ENCODE assay signal across 15 cellular contexts in the genomic region with DNA sequence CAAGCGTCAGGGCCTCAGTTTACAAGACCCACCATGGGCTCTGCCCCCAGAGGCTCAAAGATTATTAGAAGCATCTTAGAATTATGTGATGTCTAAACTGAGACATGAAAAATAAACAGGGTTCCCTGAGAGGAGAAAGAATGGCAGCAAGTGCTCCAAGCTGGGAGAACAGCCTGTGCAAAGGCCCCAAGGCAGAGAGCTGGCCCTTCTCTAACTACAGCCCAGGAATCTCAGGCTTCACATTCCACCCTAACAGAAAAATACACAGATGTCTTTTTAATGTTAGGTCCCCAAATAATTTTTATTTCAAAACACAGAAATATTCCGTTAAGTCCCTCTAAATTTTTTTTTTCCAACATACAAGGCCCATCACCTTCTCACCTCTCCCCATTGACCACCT. TPM values are rescaled to one million over a fixed set of nuclear protein-coding genes. Genes with fewer than 3 reads are reported as not detected.
DNase-seq lines count a peak whose midpoint lies in the region; ATAC-seq and TF ChIP-seq lines count a peak whose summit lies in the region.
"Had no signal": no experiment of that assay in that cellular context is flagged by ENCODE, and none has a peak within 500 bp of the region (broad histone marks: within the 10 kb centered on the region; RNA-seq: fewer than 3 reads in every experiment).

No MANE protein-coding gene starts in this region.

- intact Hi-C loops in breast epithelium (cut with DNase I; ENCODE audit: low total_unique reads) = no loop called here

- no peak overlapping the region for H2AFZ ChIP-seq in osteoblast (ENCODE audit: low read length)
- H2AFZ ChIP-seq: parathyroid adenoma had no signal

- no peak overlapping the region for H3K4me2 ChIP-seq in osteoblast (ENCODE audit: insufficient read depth, low read length)

- peaks cover 19% of the 10 kb centered on the region for H3K79me2 ChIP-seq in osteoblast (ENCODE audit: insufficient read depth, low read length)

- TF ChIP-seq CTCF in breast epithelium (IDR thresholded peaks at IDR 0.05) (no peak), thoracic aorta (IDR thresholded peaks at IDR 0.05) (no peak), osteoblast (IDR thresholded peaks at IDR 0.05; ENCODE audit: extremely low read depth, low read depth, low read length) (no peak)

- H3K36me3 Mint-ChIP-seq in activated naive CD4-positive, alpha-beta T cell treated with anti-CD3 and anti-CD28 coated beads, Interleukin-2, amount 50 U/mL, for 24 hours = no peaks in the 10 kb centered on the region
- no peaks in the 10 kb centered on the region for H3K36me3 Mint-ChIP-seq in activated naive CD4-positive, alpha-beta T cell treated with anti-CD3 and anti-CD28 coated beads, Interleukin-2, amount 50 U/mL, for 72 hours

- no peaks in the 10 kb centered on the region for H3K9me3 Mint-ChIP-seq in activated naive CD4-positive, alpha-beta T cell treated with anti-CD3 and anti-CD28 coated beads, Interleukin-2, amount 50 U/mL, for 24 hours
- no peaks in the 10 kb centered on the region for H3K9me3 Mint-ChIP-seq in activated naive CD4-positive, alpha-beta T cell treated with anti-CD3 and anti-CD28 coated beads, Interleukin-2, amount 50 U/mL, for 72 hours

- TF ChIP-seq POLR2A in breast epithelium (IDR thresholded peaks at IDR 0.05) = no peak

- H3K4me3 Mint-ChIP-seq in activated naive CD4-positive, alpha-beta T cell treated with anti-CD3 and anti-CD28 coated beads, Interleukin-2, amount 50 U/mL, for 24 hours = no peak overlapping the region

- H3K4me1 ChIP-seq in breast epithelium = peaks cover 0 to 6% of the 10 kb centered on the region in 2 donors
- H3K4me1 ChIP-seq in muscle layer of colon (ENCODE audit: insufficient read depth, low read length) = peaks cover 51% of the 10 kb centered on the region
- peaks cover 14 to 23% of the 10 kb centered on the region in 2 donors for H3K4me1 ChIP-seq in thoracic aorta (ENCODE audit: control insufficient read depth in 1 of 2, low read depth in 2 of 2)
- H3K4me1 ChIP-seq in osteoblast (ENCODE audit: insufficient read depth, low read length) = peaks cover 8% of the 10 kb centered on the region

- H3K9me3 ChIP-seq in breast epithelium (no peaks in the 10 kb centered on the region), muscle layer of colon (ENCODE audit: low read length) (no peaks in the 10 kb centered on the region), thoracic aorta (no peaks in the 10 kb centered on the region), osteoblast (ENCODE audit: low read depth, low read length) (no peaks in the 10 kb centered on the region)

- DNase-seq in activated naive CD4-positive, alpha-beta T cell treated with anti-CD3 and anti-CD28 coated beads, Interleukin-2, amount 50 U/mL, for 72 hours (ENCODE audit: low spot score in 2 of 2) = no peak
- DNase-seq in breast epithelium (ENCODE audit: low spot score in 2 of 2) (no peak), thoracic aorta (ENCODE audit: low spot score) (no peak), dedifferentiated amniotic fluid mesenchymal stem cell (ENCODE audit: extremely low spot score) (no peak), osteoblast (ENCODE audit: insufficient read length, low spot score, missing footprints) (no peak), germinal center (ENCODE audit: low spot score) (no peak)
- DNase-seq: activated naive CD4-positive, alpha-beta T cell treated with anti-CD3 and anti-CD28 coated beads, Interleukin-2, amount 50 U/mL, for 16 hours; COR-L47; GF-D8; GOT3; NCI-H510A; OCI-M1 had no signal

- H4K20me1 ChIP-seq in osteoblast (ENCODE audit: insufficient read depth, low read length) = peaks cover 20% of the 10 kb centered on the region

- H3K9ac ChIP-seq in muscle layer of colon (ENCODE audit: low read length) = no peak overlapping the region
- H3K9ac ChIP-seq: parathyroid adenoma had no signal

- peak overlapping the region; percentile 2 for H3K27ac Mint-ChIP-seq in activated naive CD4-positive, alpha-beta T cell treated with anti-CD3 and anti-CD28 coated beads, Interleukin-2, amount 50 U/mL, for 24 hours
- no peak overlapping the region for H3K27ac Mint-ChIP-seq in activated naive CD4-positive, alpha-beta T cell treated with anti-CD3 and anti-CD28 coated beads, Interleukin-2, amount 50 U/mL, for 72 hours

- no peaks in the 10 kb centered on the region for H3K27me3 ChIP-seq in breast epithelium
- no peaks in the 10 kb centered on the region for H3K27me3 ChIP-seq in muscle layer of colon (ENCODE audit: control insufficient read depth in 1 of 2, insufficient read depth in 2 of 2, low read length in 2 of 2)
- H3K27me3 ChIP-seq in thoracic aorta (replicated peaks; ENCODE audit: insufficient read depth) = no peaks in the 10 kb centered on the region
- no peaks in the 10 kb centered on the region for H3K27me3 ChIP-seq in osteoblast (ENCODE audit: insufficient read depth, low read length)

- H3K27ac ChIP-seq in breast epithelium = peak overlapping the region; percentile 57 to 72
- peak overlapping the region; percentile 67 for H3K27ac ChIP-seq in muscle layer of colon (ENCODE audit: low read depth, low read length)
- peak overlapping the region; percentile 33 to 37 for H3K27ac ChIP-seq in thoracic aorta
- H3K27ac ChIP-seq in osteoblast (ENCODE audit: low read depth, low read length) = no peak overlapping the region
- H3K27ac ChIP-seq: parathyroid adenoma had no signal

- peaks cover 71% of the 10 kb centered on the region for H3K4me1 Mint-ChIP-seq in activated naive CD4-positive, alpha-beta T cell treated with anti-CD3 and anti-CD28 coated beads, Interleukin-2, amount 50 U/mL, for 24 hours

- H3K36me3 ChIP-seq in breast epithelium (no peaks in the 10 kb centered on the region), muscle layer of colon (ENCODE audit: insufficient read depth, low read length) (no peaks in the 10 kb centered on the region), thoracic aorta (peaks cover 3% of the 10 kb centered on the region), osteoblast (ENCODE audit: insufficient read depth, low read length) (peaks cover 5% of the 10 kb centered on the region)

- no peak for ATAC-seq in activated naive CD4-positive, alpha-beta T cell treated with anti-CD3 and anti-CD28 coated beads, Interleukin-2, amount 50 U/mL, for 72 hours
- no peak for ATAC-seq in thoracic aorta (ENCODE audit: insufficient number of reproducible peaks, low FRiP score, low read depth)

- no peaks in the 10 kb centered on the region for H3K27me3 Mint-ChIP-seq in activated naive CD4-positive, alpha-beta T cell treated with anti-CD3 and anti-CD28 coated beads, Interleukin-2, amount 50 U/mL, for 24 hours

- no peak overlapping the region for H3K4me3 ChIP-seq in breast epithelium
- H3K4me3 ChIP-seq in muscle layer of colon (ENCODE audit: low read depth in 1 of 2, low read length in 2 of 2) = no peak overlapping the region
- no peak overlapping the region for H3K4me3 ChIP-seq in thoracic aorta
- H3K4me3 ChIP-seq in osteoblast (ENCODE audit: insufficient read depth, low read length) = no peak overlapping the region

RNA-seq across cellular contexts. Expression of a gene that starts 21.7 kb away (rescaled TPM):
- 10 to 100 TPM; 66.1 to 80.4 TPM for total RNA-seq in activated naive CD4-positive, alpha-beta T cell treated with anti-CD3 and anti-CD28 coated beads, Interleukin-2, amount 50 U/mL, for 72 hours
- total RNA-seq in breast epithelium = 10 to 100 TPM; 21.3 to 28.0 (median 25.6) TPM
- 10 to 100 TPM; 33.4 to 87.1 TPM for total RNA-seq in thoracic aorta
- total RNA-seq in osteoblast = 14.5 and 18.3 TPM in 2 replicates
